ENCODE assay signal across 12 cellular contexts in the genomic region with DNA sequence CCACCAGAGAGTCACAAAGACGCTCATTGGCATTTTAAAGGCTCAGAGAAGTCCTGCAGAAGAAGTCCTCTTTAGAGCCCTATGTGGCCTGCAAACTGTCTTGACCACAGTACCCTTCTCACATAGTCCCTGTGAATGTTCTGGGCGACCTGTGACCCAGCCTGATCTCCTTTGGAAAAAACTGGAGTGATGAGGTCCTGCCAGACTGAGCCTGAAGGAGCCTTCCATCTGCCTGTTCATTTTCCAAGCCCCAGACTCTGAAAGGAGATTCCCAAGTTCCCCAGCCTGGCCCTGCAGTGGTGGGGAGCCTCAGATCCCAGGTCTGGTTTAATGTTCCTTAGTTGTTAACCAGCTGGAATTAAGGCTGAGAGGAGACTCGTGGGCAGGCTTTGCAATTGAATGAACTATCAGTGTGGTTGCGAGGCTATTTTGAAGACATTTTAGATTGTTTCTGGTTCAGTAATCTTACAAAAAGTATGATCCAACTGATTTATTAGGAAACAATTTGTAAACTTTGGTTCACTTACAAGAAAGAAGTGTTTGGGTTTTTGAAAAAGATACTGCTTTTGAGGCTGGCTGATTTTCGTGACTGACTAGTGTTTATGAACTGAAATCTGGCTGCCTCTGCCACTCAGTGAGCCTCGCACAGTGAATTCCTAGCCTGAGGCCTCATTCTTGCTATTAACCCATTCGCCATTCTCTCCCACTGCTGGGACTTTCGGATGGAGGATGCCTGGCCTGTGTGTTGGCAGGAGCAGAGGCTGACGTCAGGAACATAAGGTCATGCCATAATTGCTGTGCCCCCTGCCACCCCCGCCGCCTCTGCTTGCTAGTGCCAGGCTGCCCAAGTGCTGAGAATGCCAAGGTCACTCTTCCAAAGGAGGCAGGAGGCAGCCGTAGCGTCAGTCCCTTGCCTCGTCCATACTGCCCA.
A peak's percentile ranks its signal among the peaks of the same experiment; 100 is the strongest.
DNase-seq lines count a peak whose midpoint lies in the region; TF ChIP-seq lines count a peak whose summit lies in the region.
"Had no signal": no experiment of that assay in that cellular context is flagged by ENCODE, and none has a peak within 500 bp of the region (broad histone marks: within the 10 kb centered on the region; RNA-seq: fewer than 3 reads in every experiment).

No MANE protein-coding gene starts in this region.

- H3K36me3 ChIP-seq in SJSA1 (no peaks in the 10 kb centered on the region), fibroblast of lung (ENCODE audit: control insufficient read depth, insufficient read depth, low read length) (no peaks in the 10 kb centered on the region)

- peak; percentile 60 for DNase-seq in AG04450 (ENCODE audit: low read depth, low spot score)
- DNase-seq in SJSA1 (ENCODE audit: low read depth in 1 of 2, low spot score in 2 of 2), result peak; percentile 73 to 74
- DNase-seq in fibroblast of lung (ENCODE audit: low read depth in 2 of 2), result peak; percentile 49 to 73
- DNase-seq in myocyte (ENCODE audit: low read depth), result peak; percentile 31
- DNase-seq in SW480 (ENCODE audit: low spot score), result no peak
- no peak for DNase-seq in NCI-H82 treated with DMSO at 0.1 percent for 48 hours (lab: John Stamatoyannopoulos, UW; ENCODE audit: unreplicated experiment)
- DNase-seq in NCI-H1092 (lab: John Stamatoyannopoulos, UW), result no peak
- DNase-seq in NCI-H2081 (lab: John Stamatoyannopoulos, UW), result no peak
- DNase-seq: activated CD4-positive, alpha-beta T cell treated with anti-CD3 and anti-CD28 coated beads, Interleukin-2, amount 10 ng/mL, durations not matched to agents 24 days and 14 days; activated naive CD8-positive, alpha-beta T cell treated with anti-CD3 and anti-CD28 coated beads, Interleukin-2, amount 50 U/mL, for 24 hours; MM.1S; NCI-H69 had no signal

- H3K4me1 ChIP-seq in SJSA1 (replicated peaks) (peaks cover 36% of the 10 kb centered on the region), fibroblast of lung (ENCODE audit: control insufficient read depth, extremely low read depth, insufficient read depth, low read length) (peaks cover 19% of the 10 kb centered on the region)

- no peak overlapping the region for H3K4me3 ChIP-seq in AG04450 (ENCODE audit: low read depth, low read length)
- H3K4me3 ChIP-seq in SJSA1, result no peak overlapping the region
- no peak overlapping the region for H3K4me3 ChIP-seq in fibroblast of lung (replicated peaks in 1 of 4; ENCODE audit: control extremely low read depth in 1 of 4, insufficient read depth in 1 of 4, low read depth in 3 of 4, low read length in 4 of 4)

- H3K9me3 ChIP-seq in AG04450 (ENCODE audit: control insufficient read depth, insufficient read depth, low read length) (no peaks in the 10 kb centered on the region), SJSA1 (replicated peaks) (no peaks in the 10 kb centered on the region), fibroblast of lung (ENCODE audit: control insufficient read depth, insufficient read depth, low read depth, low read length) (no peaks in the 10 kb centered on the region)

- H3K27me3 ChIP-seq in AG04450 (ENCODE audit: control insufficient read depth, insufficient read depth, low read length) (no peaks in the 10 kb centered on the region), SJSA1 (replicated peaks) (no peaks in the 10 kb centered on the region), fibroblast of lung (ENCODE audit: control insufficient read depth, insufficient read depth, low read length) (no peaks in the 10 kb centered on the region)

- POLR2A ChIA-PET in AG04450 (lab: Yijun Ruan, JAX), result no interaction called here

- H3K27ac ChIP-seq in AG04450 (ENCODE audit: low read depth, low read length) (peak overlapping the region; percentile 41), SJSA1 (peak overlapping the region; percentile 57), fibroblast of lung (ENCODE audit: insufficient read depth, low read length) (peak overlapping the region; percentile 62)

- H3K4me2 ChIP-seq in fibroblast of lung (ENCODE audit: extremely low read depth, insufficient read depth, low read length), result peak overlapping the region; percentile 42

- no peak overlapping the region for H3K9ac ChIP-seq in fibroblast of lung (ENCODE audit: insufficient read depth, low read length)

- TF ChIP-seq CTCF in AG04450 (IDR thresholded peaks at IDR 0.05; ENCODE audit: low read depth, low read length) (no peak), fibroblast of lung (conservative IDR thresholded peaks at IDR 0.05 in 1 of 2, IDR thresholded peaks at IDR 0.05 in 1 of 2; ENCODE audit: low read depth in 1 of 2, low read length in 2 of 2) (no peak)

- H3K79me2 ChIP-seq in fibroblast of lung (ENCODE audit: control insufficient read depth, insufficient read depth, low read length), result no peaks in the 10 kb centered on the region

- no peak overlapping the region for H2AFZ ChIP-seq in fibroblast of lung (ENCODE audit: low read length)

- CTCF ChIA-PET in AG04450 (lab: Charles Lee), result no interaction called here

- no peaks in the 10 kb centered on the region for H4K20me1 ChIP-seq in fibroblast of lung (ENCODE audit: control insufficient read depth, extremely low read depth, insufficient read depth, low read length)

Comparison
In these comparisons a context has a peak if more than half of its experiments do, and no peak if none do; other contexts are left out.
1. DNase-seq: peak in AG04450 (single experiment), SJSA1 (2 of 2), fibroblast of lung (2 of 2) and myocyte (single experiment); none in SW480 (single experiment), NCI-H82 treated with DMSO at 0.1 percent for 48 hours (single experiment), NCI-H1092 (single experiment) and NCI-H2081 (0 of 2).
2. Peak in every context shown above with its lines, with median percentiles within 50 percentile points of each other: H3K27ac ChIP-seq.